8 cellular contexts compared by ENCODE assay signal in the genomic region with DNA sequence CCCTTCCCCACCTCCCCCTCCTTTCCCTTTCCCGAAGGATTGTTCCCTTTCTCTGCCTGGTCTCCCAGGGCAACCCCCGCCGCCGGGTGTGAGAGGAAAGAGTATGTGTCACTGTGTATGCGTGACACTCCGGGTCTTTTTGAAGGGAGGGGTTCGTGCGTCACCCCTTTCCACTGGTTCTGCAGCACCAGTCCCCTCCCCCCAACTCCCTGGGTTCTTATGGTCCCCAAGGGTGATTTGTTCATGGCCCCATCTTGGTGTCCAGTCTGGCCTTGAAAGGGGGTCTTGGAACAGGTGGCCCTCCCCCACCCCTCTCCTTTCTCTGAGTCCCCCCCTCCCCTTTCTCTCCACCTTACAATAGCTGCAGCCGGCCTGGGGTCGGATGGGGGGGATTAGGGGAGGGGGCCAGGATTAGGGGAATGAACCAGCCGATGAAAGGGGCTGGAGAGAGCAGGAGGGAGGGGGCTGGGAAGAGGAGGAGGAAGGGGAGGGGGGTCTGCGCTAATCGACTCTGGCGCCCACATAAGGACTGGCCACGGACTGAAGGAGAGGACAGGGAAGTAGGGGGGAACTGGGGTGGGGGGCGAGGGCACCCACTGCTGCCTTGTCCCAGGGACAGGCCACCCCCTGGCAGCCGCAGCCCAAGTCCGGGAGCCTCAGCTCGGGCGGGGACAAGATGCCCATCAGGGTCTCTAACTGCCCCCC. TPM values are rescaled to one million over a fixed set of nuclear protein-coding genes. Genes with fewer than 3 reads are reported as not detected.
DNase-seq lines count a peak whose midpoint lies in the region; ATAC-seq and TF ChIP-seq lines count a peak whose summit lies in the region.

No MANE protein-coding gene starts in this region.

- H3K27me3 ChIP-seq in SJSA1 (replicated peaks): no peaks in the 10 kb centered on the region; the same call in 1 of the 2 replicates
- H3K27me3 ChIP-seq in gastroesophageal sphincter: no peaks in the 10 kb centered on the region
- no peaks in the 10 kb centered on the region for H3K27me3 ChIP-seq in sigmoid colon

- 18% methylated on average over 7 to 14 of the region's 20 CpGs for WGBS in gastroesophageal sphincter (ENCODE audit: low coverage in 1 of 2), 2 donors
- 39 to 46% methylated on average over 20 of the region's 20 CpGs for WGBS in sigmoid colon, 2 donors

- intact Hi-C loops in sigmoid colon (cut with DNase I): loop anchor here (5.0 to 10.0 kb wide), 3 partner anchors 218 to 1012 kb away; a partner anchor contains a TSS

- H3K4me1 ChIP-seq in SJSA1 (replicated peaks): peaks cover 47% of the 10 kb centered on the region
- peaks cover 2 to 69% (median 18%) of the 10 kb centered on the region in 3 donors for H3K4me1 ChIP-seq in gastroesophageal sphincter
- H3K4me1 ChIP-seq in sigmoid colon: peaks cover 0 to 51% (median 36%) of the 10 kb centered on the region in 4 donors

- H3K27ac ChIP-seq in SJSA1: peak overlapping the region; percentile 89
- peak overlapping the region in 3 of 4 donors; percentile 95 to 98 (median 96) for H3K27ac ChIP-seq in gastroesophageal sphincter
- peak overlapping the region in 3 of 4 donors; percentile 95 to 99 (median 98) for H3K27ac ChIP-seq in sigmoid colon

- TF ChIP-seq EP300 in gastroesophageal sphincter (IDR thresholded peaks at IDR 0.05) (no peak), sigmoid colon (IDR thresholded peaks at IDR 0.05) (no peak)

- H3K36me3 ChIP-seq in SJSA1: peaks cover 48% of the 10 kb centered on the region
- H3K36me3 ChIP-seq in gastroesophageal sphincter: peaks cover 0 to 45% of the 10 kb centered on the region in 2 donors
- peaks cover 13 to 45% (median 19%) of the 10 kb centered on the region in 4 donors for H3K36me3 ChIP-seq in sigmoid colon

- ATAC-seq in gastroesophageal sphincter (no peak), GM18498 (IDR thresholded peaks at IDR 0.05; ENCODE audit: unreplicated experiment) (no peak), HG02870 (IDR thresholded peaks at IDR 0.05; ENCODE audit: unreplicated experiment) (no peak), HG03045 (IDR thresholded peaks at IDR 0.05; ENCODE audit: unreplicated experiment) (no peak), HG02938 (IDR thresholded peaks at IDR 0.05; ENCODE audit: unreplicated experiment) (no peak)

- H3K9me3 ChIP-seq in SJSA1 (replicated peaks) (no peaks in the 10 kb centered on the region), gastroesophageal sphincter (no peaks in the 10 kb centered on the region), sigmoid colon (no peaks in the 10 kb centered on the region)

- no peak for TF ChIP-seq POLR2A in gastroesophageal sphincter (IDR thresholded peaks at IDR 0.05)
- TF ChIP-seq POLR2A in sigmoid colon (IDR thresholded peaks at IDR 0.05): no peak

- TF ChIP-seq CTCF in GM20000 (IDR thresholded peaks at IDR 0.05; ENCODE audit: extremely low read depth, missing control alignments): no peak
- no peak for TF ChIP-seq CTCF in gastroesophageal sphincter (IDR thresholded peaks at IDR 0.05)
- no peak for TF ChIP-seq CTCF in sigmoid colon (IDR thresholded peaks at IDR 0.05)

- peak; percentile 23 for DNase-seq in GM20000 (ENCODE audit: low spot score)
- peak; percentile 60 to 82 for DNase-seq in SJSA1 (ENCODE audit: low read depth in 1 of 2, low spot score in 2 of 2)
- DNase-seq in sigmoid colon: no peak

- H3K4me3 ChIP-seq in SJSA1 (peak overlapping the region; percentile 75), gastroesophageal sphincter (peak overlapping the region; percentile 69 to 91), sigmoid colon (peak overlapping the region; percentile 78 to 95 (median 94))

RNA-seq across cellular contexts. Expression of a gene that starts 1.3 kb away (rescaled TPM):
- 32.5 and 37.2 TPM in 2 replicates for total RNA-seq in SJSA1 (2014; rRNA removed; shearing (Covaris generic))
- total RNA-seq in gastroesophageal sphincter (10 to 100 TPM; 12.5 to 23.8 (median 17.7) TPM), sigmoid colon (10 to 100 TPM; 13.2 to 18.1 (median 17.1) TPM)
- polyA plus RNA-seq in sigmoid colon: 10 to 100 TPM; 27.7 to 36.0 (median 32.7) TPM

RNA-seq across cellular contexts. Expression of a gene that starts 2.6 kb away (rescaled TPM):
- total RNA-seq in SJSA1 (2014; rRNA removed; shearing (Covaris generic)): 4.5 and 11.6 TPM in 2 replicates
- total RNA-seq in gastroesophageal sphincter (10 to 100 TPM in 3 of 4 donors, 1 to 10 TPM in 1; 2.2 to 16.1 (median 12.2) TPM), sigmoid colon (10 to 100 TPM in 3 of 4 donors, not detected in 1; 17.3 to 19.0 (median 18.9) TPM)
- polyA plus RNA-seq in sigmoid colon: 10 to 100 TPM; 18.6 to 27.3 (median 21.3) TPM

RNA-seq across cellular contexts. Expression of a gene that starts 6.3 kb away (rescaled TPM):
- 105 and 122 TPM in 2 replicates for total RNA-seq in SJSA1 (2014; rRNA removed; shearing (Covaris generic))
- total RNA-seq in gastroesophageal sphincter: 10 to 100 TPM; 54.6 to 79.9 (median 66.4) TPM
- total RNA-seq in sigmoid colon: 10 to 100 TPM; 48.7 to 52.1 (median 49.8) TPM
- polyA plus RNA-seq in sigmoid colon: 100 to 1,000 TPM in 1 of 3 donors, 10 to 100 TPM in 2; 31.2 to 189 (median 31.2) TPM

RNA-seq across cellular contexts. Expression of a gene that starts 6.6 kb away (rescaled TPM):
- 12.4 and 14.7 TPM in 2 replicates for total RNA-seq in SJSA1 (2014; rRNA removed; shearing (Covaris generic))
- total RNA-seq in gastroesophageal sphincter: 10 to 100 TPM; 20.0 to 38.8 (median 28.9) TPM
- total RNA-seq in sigmoid colon: 10 to 100 TPM; 27.8 to 32.4 (median 30.4) TPM
- 10 to 100 TPM; 15.6 to 33.2 (median 16.2) TPM for polyA plus RNA-seq in sigmoid colon

RNA-seq across cellular contexts. Expression of a gene that starts 14.7 kb away (rescaled TPM):
- total RNA-seq in SJSA1 (2014; rRNA removed; shearing (Covaris generic)): 0.32 TPM in 1 of 2 replicates, not detected in the other
- 1 to 10 TPM in 1 of 4 donors, under 1 TPM in 3; 0.35 to 1.4 (median 0.45) TPM for total RNA-seq in gastroesophageal sphincter
- total RNA-seq in sigmoid colon: 1 to 10 TPM in 1 of 4 donors, under 1 TPM in 2, not detected in 1; 0.16 to 1.4 (median 0.41) TPM
- polyA plus RNA-seq in sigmoid colon: under 1 TPM in 1 of 3 donors, not detected in 2; 0.60 TPM
